ENCODE assay signal across 28 cellular contexts in genomic region chr5:8473016-8473415, GRCh38.
"Had no signal": no experiment of that assay in that cellular context is flagged by ENCODE, and none has a peak within 500 bp of the region (broad histone marks: within the 10 kb centered on the region; RNA-seq: fewer than 3 reads in every experiment).

No MANE protein-coding gene starts in this region.

- H3K4me3 Mint-ChIP-seq: stimulated activated effector memory CD8-positive, alpha-beta T cell treated with anti-CD3 and anti-CD28 coated beads, Interleukin-12 subunit alpha, Interleukin-12 subunit beta, amount 100 ng/mL, for 72 hours; stimulated activated memory B cell treated with anti-CD40 and anti-IgM and Interleukin-4, amounts not matched to agents 10 μg/mL and 1 μg/mL and 100 μg/mL, for 72 hours; stimulated activated naive B cell treated with anti-CD40 and anti-IgM and Interleukin-4, amounts not matched to agents 10 μg/mL and 1 μg/mL and 100 μg/mL, for 72 hours; stimulated activated naive CD8-positive, alpha-beta T cell treated with anti-CD3 and anti-CD28 coated beads, Interleukin-15, amount 100 ng/mL, for 72 hours; stimulated activated naive CD8-positive, alpha-beta T cell treated with anti-CD3 and anti-CD28 coated beads, Interleukin-15, Interleukin-2, amounts not matched to agents 100 ng/mL and 50 ng/mL, for 24 hours; type B pancreatic cell had no signal

- DNase-seq: stimulated activated CD4-positive, alpha-beta T cell treated with anti-CD3 and anti-CD28 coated beads, Interleukin-2, amount 100 ng/mL, for 48 hours; stimulated activated CD4-positive, alpha-beta T cell treated with anti-CD3 and anti-CD28 coated beads, Interleukin-4, amount 100 ng/mL, for 1 hour; stimulated activated CD4-positive, alpha-beta T cell treated with anti-CD3 and anti-CD28 coated beads, Interleukin-4, amount 100 ng/mL, for 24 hours; stimulated activated CD4-positive, alpha-beta T cell treated with anti-CD3 and anti-CD28 coated beads, Interleukin-4, amount 100 ng/mL, for 4 hours; stimulated activated CD8-positive, alpha-beta memory T cell treated with anti-CD3 and anti-CD28 coated beads, Interleukin-4, amount 100 ng/mL, for 48 hours; stimulated activated naive B cell treated with anti-CD40 and anti-IgM and Interleukin-4, amounts not matched to agents 10 μg/mL and 1 μg/mL and 100 μg/mL, for 72 hours; stimulated activated naive CD4-positive, alpha-beta T cell; stimulated activated naive CD4-positive, alpha-beta T cell treated with Interleukin-2 at 50 U/mL for 16 hours; stimulated activated naive CD8-positive, alpha-beta T cell treated with anti-CD3 and anti-CD28 coated beads, Interleukin-15, amount 100 ng/mL, for 72 hours; stimulated activated naive CD8-positive, alpha-beta T cell treated with anti-CD3 and anti-CD28 coated beads, Interleukin-15, Interleukin-2, amounts not matched to agents 100 U/mL and 50 U/mL, for 24 hours; stomach; substantia nigra; testis; thyroid gland; tibial artery; transverse colon; trophoblast cell; upper lobe of left lung; upper lobe of right lung; uterus had no signal

- H3K4me1 ChIP-seq: stomach, suprapubic skin, testis, thyroid gland, tibial artery, tibial nerve, upper lobe of left lung, upper lobe of right lung, uterus, vagina had no signal

- H3K9me3 ChIP-seq: suprapubic skin, testis, thyroid gland, tibial artery, upper lobe of right lung, uterus, vagina had no signal

- H3K4me3 ChIP-seq: stomach, suprapubic skin, testis, thoracic aorta, thyroid gland, tibial artery, tibial nerve, transverse colon, upper lobe of left lung, upper lobe of right lung, uterus, vagina had no signal

- H3K27ac ChIP-seq: stomach, suprapubic skin, testis, thoracic aorta, thyroid gland, tibial artery, tibial nerve, transverse colon, upper lobe of left lung, upper lobe of right lung, uterus, vagina had no signal

- H3K27ac Mint-ChIP-seq: stimulated activated effector memory CD8-positive, alpha-beta T cell treated with anti-CD3 and anti-CD28 coated beads, Interleukin-12 subunit alpha, Interleukin-12 subunit beta, amount 100 ng/mL, for 72 hours; stimulated activated memory B cell treated with anti-CD40 and anti-IgM and Interleukin-4, amounts not matched to agents 10 μg/mL and 1 μg/mL and 100 μg/mL, for 72 hours; stimulated activated naive B cell treated with anti-CD40 and anti-IgM and Interleukin-4, amounts not matched to agents 10 μg/mL and 1 μg/mL and 100 μg/mL, for 72 hours; stimulated activated naive CD8-positive, alpha-beta T cell treated with anti-CD3 and anti-CD28 coated beads, Interleukin-15, amount 100 ng/mL, for 72 hours; stimulated activated naive CD8-positive, alpha-beta T cell treated with anti-CD3 and anti-CD28 coated beads, Interleukin-15, Interleukin-2, amounts not matched to agents 100 ng/mL and 50 ng/mL, for 24 hours; type B pancreatic cell had no signal

- H3K36me3 Mint-ChIP-seq: stimulated activated effector memory CD8-positive, alpha-beta T cell treated with anti-CD3 and anti-CD28 coated beads, Interleukin-12 subunit alpha, Interleukin-12 subunit beta, amount 100 ng/mL, for 72 hours; type B pancreatic cell had no signal

- H3K27me3 ChIP-seq: stomach, suprapubic skin, testis, thyroid gland, tibial artery, tibial nerve, transverse colon, upper lobe of left lung, upper lobe of right lung, uterus, vagina had no signal

- H3K27me3 Mint-ChIP-seq: stimulated activated memory B cell treated with anti-CD40 and anti-IgM and Interleukin-4, amounts not matched to agents 10 μg/mL and 1 μg/mL and 100 μg/mL, for 72 hours; stimulated activated naive B cell treated with anti-CD40 and anti-IgM and Interleukin-4, amounts not matched to agents 10 μg/mL and 1 μg/mL and 100 μg/mL, for 72 hours; stimulated activated naive CD8-positive, alpha-beta T cell treated with anti-CD3 and anti-CD28 coated beads, Interleukin-15, amount 100 ng/mL, for 72 hours; stimulated activated naive CD8-positive, alpha-beta T cell treated with anti-CD3 and anti-CD28 coated beads, Interleukin-15, Interleukin-2, amounts not matched to agents 100 ng/mL and 50 ng/mL, for 24 hours had no signal

- ATAC-seq: stimulated activated effector memory CD8-positive, alpha-beta T cell treated with anti-CD3 and anti-CD28 coated beads, Interleukin-12 subunit alpha, Interleukin-12 subunit beta, amount 100 ng/mL, for 72 hours; stimulated activated memory B cell treated with anti-CD40 and anti-IgM and Interleukin-4, amounts not matched to agents 10 μg/mL and 1 μg/mL and 100 μg/mL, for 72 hours; stimulated activated naive B cell treated with anti-CD40 and anti-IgM and Interleukin-4, amounts not matched to agents 10 μg/mL and 1 μg/mL and 100 μg/mL, for 72 hours; stimulated activated naive CD8-positive, alpha-beta T cell treated with anti-CD3 and anti-CD28 coated beads, Interleukin-15, amount 100 ng/mL, for 72 hours; stimulated activated naive CD8-positive, alpha-beta T cell treated with anti-CD3 and anti-CD28 coated beads, Interleukin-15, Interleukin-2, amounts not matched to agents 100 U/mL and 50 U/mL, for 24 hours; upper lobe of right lung had no signal

- H3K36me3 ChIP-seq: stomach, suprapubic skin, thoracic aorta, thyroid gland, tibial artery, tibial nerve, transverse colon, upper lobe of left lung, upper lobe of right lung, uterus, vagina had no signal

- H3K4me1 Mint-ChIP-seq: stimulated activated effector memory CD8-positive, alpha-beta T cell treated with anti-CD3 and anti-CD28 coated beads, Interleukin-12 subunit alpha, Interleukin-12 subunit beta, amount 100 ng/mL, for 72 hours; stimulated activated memory B cell treated with anti-CD40 and anti-IgM and Interleukin-4, amounts not matched to agents 10 μg/mL and 1 μg/mL and 100 μg/mL, for 72 hours; stimulated activated naive B cell treated with anti-CD40 and anti-IgM and Interleukin-4, amounts not matched to agents 10 μg/mL and 1 μg/mL and 100 μg/mL, for 72 hours; stimulated activated naive CD8-positive, alpha-beta T cell treated with anti-CD3 and anti-CD28 coated beads, Interleukin-15, amount 100 ng/mL, for 72 hours had no signal
